In the genomic region with DNA sequence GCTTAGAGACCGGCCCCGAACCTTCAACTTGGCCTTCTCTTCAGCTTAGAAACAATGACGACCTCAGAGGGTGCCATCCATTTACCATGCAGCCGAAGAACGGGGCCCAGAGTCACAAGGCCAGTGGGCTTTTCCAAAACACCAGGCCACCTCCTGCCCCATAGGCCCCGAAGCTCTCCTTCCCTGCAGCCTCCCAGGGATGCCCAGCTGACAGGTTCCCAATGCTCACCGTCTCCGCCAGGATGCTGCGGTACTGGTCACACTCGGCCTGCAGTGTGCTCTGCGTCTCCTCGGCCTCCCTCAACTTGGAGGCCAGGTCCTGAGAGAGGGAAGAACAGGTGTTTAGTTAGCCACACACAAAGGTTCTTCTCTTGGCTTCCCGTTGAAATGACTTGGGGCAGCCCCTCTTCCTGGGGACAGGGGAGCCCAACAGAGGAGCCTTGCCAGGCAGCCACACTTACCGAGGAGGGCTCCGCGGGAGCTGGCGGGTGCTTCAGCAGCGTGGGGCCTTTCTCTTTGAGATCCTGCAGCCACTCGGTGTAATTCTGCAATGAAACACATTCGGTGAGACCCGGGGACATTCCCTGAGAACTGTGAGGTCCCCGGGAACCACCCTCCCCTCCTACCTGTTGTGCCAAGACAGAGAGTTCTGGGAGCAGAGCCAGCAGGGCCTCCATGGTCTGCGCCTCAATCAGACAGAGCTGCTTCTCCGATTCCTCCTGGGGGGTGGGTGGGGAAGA, we compare ENCODE assay signal across 17 cellular contexts. TPM values are rescaled to one million over a fixed set of nuclear protein-coding genes. Genes with fewer than 3 reads are reported as not detected.
DNase-seq lines count a peak whose midpoint lies in the region; ATAC-seq and TF ChIP-seq lines count a peak whose summit lies in the region.
"Had no signal": no experiment of that assay in that cellular context is flagged by ENCODE, and none has a peak within 500 bp of the region (broad histone marks: within the 10 kb centered on the region; RNA-seq: fewer than 3 reads in every experiment).

No MANE protein-coding gene starts in this region.

- no peak overlapping the region for H3K4ac ChIP-seq in H9 (ENCODE audit: low read depth, low read length)

- WGBS in H9 (ENCODE audit: extremely low coverage, insufficient read length, low lambda C conversion rate): no CpG with 5 or more reads among the region's 24 CpGs
- 89 to 95% (median 93%) methylated on average over 24 of the region's 24 CpGs for WGBS in spleen, 5 donors

- POLR2A ChIA-PET in Caco-2 (lab: Charles Lee): no interaction called here

- no peak overlapping the region for H2AFZ ChIP-seq in H9 (ENCODE audit: low read length)

- H3K9me3 Mint-ChIP-seq in Caco-2 (ENCODE audit: unreplicated experiment): no peaks in the 10 kb centered on the region
- H3K9me3 Mint-ChIP-seq in H9: no peaks in the 10 kb centered on the region
- H3K9me3 Mint-ChIP-seq: activated naive CD8-positive, alpha-beta T cell treated with anti-CD3 and anti-CD28 coated beads, Interleukin-2, amount 50 U/mL, for 24 hours; stimulated activated memory B cell treated with anti-CD40 and anti-IgM and Interleukin-4, amounts not matched to agents 10 μg/mL and 1 μg/mL and 100 μg/mL, for 72 hours had no signal

- H3K27me3 Mint-ChIP-seq in Caco-2 (ENCODE audit: insufficient read depth, unreplicated experiment) (no peaks in the 10 kb centered on the region), H9 (ENCODE audit: low read depth) (no peaks in the 10 kb centered on the region)
- H3K27me3 Mint-ChIP-seq: activated naive CD8-positive, alpha-beta T cell treated with anti-CD3 and anti-CD28 coated beads, Interleukin-2, amount 50 U/mL, for 24 hours; stimulated activated memory B cell treated with anti-CD40 and anti-IgM and Interleukin-4, amounts not matched to agents 10 μg/mL and 1 μg/mL and 100 μg/mL, for 72 hours had no signal

- H3K4me2 ChIP-seq in H9 (ENCODE audit: insufficient read depth, insufficient read length, low read length): no peak overlapping the region

- no peak overlapping the region for H4K91ac ChIP-seq in H9 (ENCODE audit: insufficient read length, low read depth, low read length)

- H3T11ph ChIP-seq in H9 (ENCODE audit: low read length): no peak overlapping the region

- H3K23me2 ChIP-seq in H9 (ENCODE audit: insufficient read length, low read depth, low read length, poor library complexity, severe bottlenecking): no peaks in the 10 kb centered on the region

- no peaks in the 10 kb centered on the region for H3K79me1 ChIP-seq in H9 (ENCODE audit: insufficient read depth, low read depth, low read length, poor library complexity, severe bottlenecking)

- H3K18ac ChIP-seq in H9 (ENCODE audit: insufficient read length, low read depth, low read length): no peak overlapping the region

- no peak overlapping the region for H4K5ac ChIP-seq in H9 (ENCODE audit: insufficient read length, low read depth, low read length)

- no peak overlapping the region for H3K14ac ChIP-seq in H9 (ENCODE audit: insufficient read depth, low read length)

- H3K27ac ChIP-seq in H9 (ENCODE audit: insufficient read length, low read depth, low read length) (no peak overlapping the region), spleen (no peak overlapping the region)
- H3K27ac ChIP-seq: neutrophil, thoracic aorta had no signal

- H4K8ac ChIP-seq in H9 (replicated peaks; ENCODE audit: insufficient read length, low read depth, low read length): no peak overlapping the region

- H2BK5ac ChIP-seq in H9 (ENCODE audit: insufficient read length, low read length): no peak overlapping the region

- H3K4me3 Mint-ChIP-seq in Caco-2 (ENCODE audit: unreplicated experiment): no peak overlapping the region
- H3K4me3 Mint-ChIP-seq in H9: no peak overlapping the region
- H3K4me3 Mint-ChIP-seq: activated naive CD8-positive, alpha-beta T cell treated with anti-CD3 and anti-CD28 coated beads, Interleukin-2, amount 50 U/mL, for 24 hours; stimulated activated memory B cell treated with anti-CD40 and anti-IgM and Interleukin-4, amounts not matched to agents 10 μg/mL and 1 μg/mL and 100 μg/mL, for 72 hours had no signal

- H3K36me3 Mint-ChIP-seq in Caco-2 (ENCODE audit: insufficient read depth, unreplicated experiment) (peaks cover 100% of the 10 kb centered on the region), H9 (ENCODE audit: insufficient read depth in 1 of 3, low read depth in 3 of 3) (peaks cover 30 to 74% (median 68%) of the 10 kb centered on the region in 3 experiments)

- H3K36me3 ChIP-seq in Caco-2 (ENCODE audit: control insufficient read depth, insufficient read depth, low read length) (peaks cover 28% of the 10 kb centered on the region), spleen (peaks cover 0 to 100% (median 97%) of the 10 kb centered on the region in 6 donors)

- CTCF ChIA-PET in Caco-2 (lab: Charles Lee): interaction anchor here (0.8 kb wide), 1 partner anchor 317 kb away, joined by 3 read pairs; no protein-coding TSS in a partner anchor

- H3K23ac ChIP-seq in H9 (ENCODE audit: insufficient read length, low read depth, low read length): no peak overlapping the region

- H3K56ac ChIP-seq in H9 (ENCODE audit: insufficient read length, low read depth, low read length): no peak overlapping the region

- H2AK5ac ChIP-seq in H9 (ENCODE audit: insufficient read length, low read length): no peak overlapping the region

- H3K27me3 ChIP-seq in Caco-2 (replicated peaks; ENCODE audit: control insufficient read depth, insufficient read depth, low read length) (no peaks in the 10 kb centered on the region), H9 (ENCODE audit: insufficient read depth, low read length) (no peaks in the 10 kb centered on the region), spleen (replicated peaks in 1 of 7) (no peaks in the 10 kb centered on the region)
- H3K27me3 ChIP-seq: neutrophil had no signal

- TF ChIP-seq POLR2A in spleen (IDR thresholded peaks at IDR 0.05): no peak

- H2BK120ac ChIP-seq in H9 (ENCODE audit: low read depth, low read length, poor library complexity, severe bottlenecking): no peak overlapping the region

- TF ChIP-seq CTCF in Caco-2 (IDR thresholded peaks at IDR 0.05; ENCODE audit: insufficient read depth in 1 of 2, low read depth in 1 of 2, low read length in 1 of 2, severe bottlenecking in 1 of 2, unreplicated experiment in 1 of 2) (no peak), H9 (conservative IDR thresholded peaks at IDR 0.05) (no peak), spleen (IDR thresholded peaks at IDR 0.05 in 8 of 11, conservative IDR thresholded peaks at IDR 0.05 in 3 of 11) (no peak)

- intact Hi-C loops in Caco-2 (cut with micrococcal nuclease; ENCODE audit: unreplicated experiment): no loop called here
- intact Hi-C loops in left colon (cut with DNase I, micrococcal nuclease): no loop called here
- intact Hi-C loops in spleen (cut with DNase I; ENCODE audit: low total_unique reads): no loop called here

- H3K27ac Mint-ChIP-seq in Caco-2 (ENCODE audit: unreplicated experiment): peak overlapping the region; percentile 74
- H3K27ac Mint-ChIP-seq in H9: no peak overlapping the region
- H3K27ac Mint-ChIP-seq: activated naive CD8-positive, alpha-beta T cell treated with anti-CD3 and anti-CD28 coated beads, Interleukin-2, amount 50 U/mL, for 24 hours; stimulated activated memory B cell treated with anti-CD40 and anti-IgM and Interleukin-4, amounts not matched to agents 10 μg/mL and 1 μg/mL and 100 μg/mL, for 72 hours had no signal

- H2BK20ac ChIP-seq in H9 (ENCODE audit: low read depth, low read length, poor library complexity, severe bottlenecking): no peak overlapping the region

- H4K20me1 ChIP-seq in H9 (ENCODE audit: control insufficient read depth, insufficient read depth, insufficient read length): peaks cover 2% of the 10 kb centered on the region

- no peaks in the 10 kb centered on the region for H3K79me2 ChIP-seq in H9 (ENCODE audit: insufficient read depth, low read length)

- H3K4me1 Mint-ChIP-seq in Caco-2 (ENCODE audit: low read depth, unreplicated experiment): no peaks in the 10 kb centered on the region
- H3K4me1 Mint-ChIP-seq in H9: 0 out of 4 replicates have a peak, but pooled peaks cover 0 to 3% of the 10 kb centered on the region in 2 experiments
- H3K4me1 Mint-ChIP-seq: activated naive CD8-positive, alpha-beta T cell treated with anti-CD3 and anti-CD28 coated beads, Interleukin-2, amount 50 U/mL, for 24 hours had no signal

- H3K9me3 ChIP-seq in Caco-2 (no peaks in the 10 kb centered on the region), H9 (ENCODE audit: control insufficient read depth, low read depth, low read length) (no peaks in the 10 kb centered on the region), spleen (no peaks in the 10 kb centered on the region)
- H3K9me3 ChIP-seq: neutrophil, thoracic aorta had no signal

- no peak overlapping the region for H3K4me3 ChIP-seq in Caco-2 (ENCODE audit: low read depth, low read length)
- H3K4me3 ChIP-seq in spleen: no peak overlapping the region
- H3K4me3 ChIP-seq: thoracic aorta had no signal

- peak in 1 of 2 experiments; percentile 26 for DNase-seq in Caco-2
- peak; percentile 20 for DNase-seq in H9
- DNase-seq in left colon: peak; percentile 4 to 19
- DNase-seq in spleen: peak; percentile 51
- no peak for DNase-seq in stimulated activated CD4-positive, alpha-beta T cell treated with anti-CD3 and anti-CD28 coated beads, Interleukin-1b, Interleukin-23, amount 100 ng/mL, for 48 hours
- DNase-seq in NCI-H2227 (lab: John Stamatoyannopoulos, UW; ENCODE audit: unreplicated experiment): no peak
- no peak for DNase-seq in AG08395 (ENCODE audit: low spot score)
- DNase-seq: activated naive CD8-positive, alpha-beta T cell treated with anti-CD3 and anti-CD28 coated beads, Interleukin-2, amount 50 U/mL, for 24 hours; cortex of kidney; DMS79; glutamatergic neuron; HCEC 1CT; NCI-H1092 treated with DMSO at 0.1 percent for 48 hours; NCI-H2029 treated with DMSO at 0.1 percent for 48 hours had no signal

- no peak for ATAC-seq in left colon
- ATAC-seq: activated naive CD8-positive, alpha-beta T cell treated with anti-CD3 and anti-CD28 coated beads, Interleukin-2, amount 50 U/mL, for 24 hours; stimulated activated memory B cell treated with anti-CD40 and anti-IgM and Interleukin-4, amounts not matched to agents 10 μg/mL and 1 μg/mL and 100 μg/mL, for 72 hours had no signal

- H2BK12ac ChIP-seq in H9 (ENCODE audit: insufficient read length, low read depth, low read length): no peak overlapping the region

- no peak overlapping the region for H3K9ac ChIP-seq in H9 (ENCODE audit: extremely low read depth, insufficient read length, low read length)

- H2BK15ac ChIP-seq in H9 (ENCODE audit: low read depth, low read length): no peak overlapping the region

- BruUV-seq in Caco-2 (replicated peaks; lab: Mats Ljungman, UMichigan): no TSS peak

- H3K4me1 ChIP-seq in Caco-2 (0 out of 2 replicates have a peak, but pooled peaks cover 6% of the 10 kb centered on the region), H9 (ENCODE audit: insufficient read depth, low read length) (no peaks in the 10 kb centered on the region), spleen (peaks cover 0 to 10% (median 0%) of the 10 kb centered on the region in 6 donors)

RNA-seq across cellular contexts. Expression of gene DSTN, which starts 51.5 kb away (rescaled TPM):
- 313 and 318 TPM in 2 replicates for total RNA-seq in Caco-2 (2022)
- total RNA-seq in H9 (2021): 145 and 148 TPM in 2 replicates
- total RNA-seq in left colon: 100 to 1,000 TPM; 266 to 374 TPM
- total RNA-seq in spleen: 100 to 1,000 TPM in 3 of 7 donors, 10 to 100 TPM in 4; 62.0 to 122 (median 93.6) TPM
- polyA plus RNA-seq in spleen: 100 to 1,000 TPM in 2 of 3 donors, 10 to 100 TPM in 1; 65.8 to 157 (median 107) TPM

Comparison
In these comparisons a context has a peak if more than half of its experiments do, and no peak if none do; other contexts are left out.
1. DNase-seq: peak in H9 (single experiment), left colon (2 of 2) and spleen (single experiment); none in stimulated activated CD4-positive, alpha-beta T cell treated with anti-CD3 and anti-CD28 coated beads, Interleukin-1b, Interleukin-23, amount 100 ng/mL, for 48 hours (single experiment), NCI-H2227 (single experiment) and AG08395 (single experiment).